In genomic region chr20:21682576-21682975, GRCh38 we compare ENCODE assay signal across 1 cellular context.
TF ChIP-seq lines count a peak whose summit lies in the region.

No MANE protein-coding gene starts in this region.

TF ChIP-seq in SK-N-SH treated with all-trans-retinoic acid at 6 μM for 48 hours, 23 proteins besides CTCF, POLR2A, EP300 and RAD21 (continued from another document):
- TF ChIP-seq TSHZ2 (CRISPR knock-in tag; IDR thresholded peaks at IDR 0.05): no peak
- no peak for TF ChIP-seq GLIS3 (CRISPR knock-in tag; IDR thresholded peaks at IDR 0.05)
- TF ChIP-seq PPARA (CRISPR knock-in tag; IDR thresholded peaks at IDR 0.05; ENCODE audit: borderline replicate concordance): no peak
- no peak for TF ChIP-seq ISL1 (CRISPR knock-in tag; IDR thresholded peaks at IDR 0.05)
